ENCODE assay signal across 11 cellular contexts in the genomic region with DNA sequence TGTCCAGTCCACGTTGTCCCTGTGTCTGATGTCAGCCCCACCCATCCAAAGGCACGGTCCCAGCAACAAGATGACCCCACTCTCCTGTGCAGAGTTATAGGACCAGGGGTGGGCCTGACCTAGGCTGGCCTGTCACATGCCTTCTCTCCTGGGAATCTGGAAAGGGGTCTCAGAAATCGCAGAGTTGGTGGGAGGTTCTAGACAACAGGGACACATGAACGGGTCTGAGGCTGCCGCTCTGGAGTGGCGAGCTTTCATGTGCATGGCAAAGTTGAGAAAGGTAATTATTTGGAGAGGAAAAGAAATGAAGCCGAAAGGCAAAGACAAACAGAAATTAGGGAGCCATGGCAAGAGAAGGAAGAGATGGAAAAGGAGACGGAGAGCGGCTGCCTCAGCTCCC.
"Had no signal": no experiment of that assay in that cellular context is flagged by ENCODE, and none has a peak within 500 bp of the region (broad histone marks: within the 10 kb centered on the region; RNA-seq: fewer than 3 reads in every experiment).

No MANE protein-coding gene starts in this region.

- H3K4me3 ChIP-seq: hepatocyte, suprapubic skin, tibial nerve had no signal

- ATAC-seq: foreskin keratinocyte had no signal

- H3K36me3 Mint-ChIP-seq: naive B cell had no signal

- H3K9me3 Mint-ChIP-seq: naive B cell, nephron had no signal

- H3K27ac ChIP-seq: foreskin keratinocyte, hepatocyte, suprapubic skin, tibial nerve had no signal

- DNase-seq: dermis blood vessel endothelial cell; erythroblast; foreskin keratinocyte; naive B cell; small intestine; stimulated activated CD4-positive, alpha-beta T cell treated with anti-CD3 and anti-CD28 coated beads, Interleukin-12 subunit alpha, Interleukin-12 subunit beta, amount 100 ng/mL, for 4 hours; stimulated activated naive CD4-positive, alpha-beta T cell treated with Interleukin-2 at 50 U/mL for 16 hours had no signal

- H3K27me3 ChIP-seq: foreskin keratinocyte, hepatocyte, suprapubic skin, tibial nerve had no signal

- H3K9me3 ChIP-seq: suprapubic skin, tibial nerve had no signal

- H3K27ac Mint-ChIP-seq: nephron had no signal

- H3K36me3 ChIP-seq: suprapubic skin, tibial nerve had no signal

- H3K4me3 Mint-ChIP-seq: naive B cell, nephron had no signal
